22 cellular contexts compared by ENCODE assay signal in the genomic region with DNA sequence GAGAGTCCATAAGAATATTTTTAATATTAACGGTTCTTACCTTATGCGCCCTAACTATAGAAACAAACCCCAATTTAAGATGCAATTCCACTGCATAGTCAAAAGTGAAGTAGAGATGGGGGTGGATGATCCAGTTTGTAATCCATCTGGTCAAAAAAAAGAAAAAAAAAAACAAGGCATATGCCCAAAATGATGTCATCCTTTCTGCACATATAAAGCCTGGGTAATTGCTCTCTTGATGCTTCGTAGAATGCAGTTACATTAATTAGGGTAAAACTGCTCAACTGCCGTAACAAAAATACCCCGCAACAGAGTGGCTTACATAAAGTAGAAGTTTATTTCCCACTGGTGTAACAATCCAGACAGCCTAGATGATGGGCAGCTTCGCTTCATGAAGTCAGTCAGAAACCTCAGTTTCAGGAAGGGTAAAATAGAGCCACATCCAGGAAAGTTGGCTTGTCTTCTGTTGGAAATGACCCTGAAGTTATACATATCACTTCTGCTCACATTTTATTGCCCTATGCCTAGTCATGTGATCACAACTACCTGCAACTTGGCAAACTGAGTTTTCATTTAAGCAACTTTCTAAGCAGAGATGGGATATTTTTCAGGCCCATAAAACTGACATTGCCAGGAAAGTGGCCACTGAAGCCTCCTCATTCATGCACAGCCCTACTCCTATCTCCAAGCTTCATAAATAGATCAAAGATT.
"Had no signal": no experiment of that assay in that cellular context is flagged by ENCODE, and none has a peak within 500 bp of the region (broad histone marks: within the 10 kb centered on the region; RNA-seq: fewer than 3 reads in every experiment).

No MANE protein-coding gene starts in this region.

- H3K9me3 ChIP-seq: pancreas, tibial artery, upper lobe of left lung, uterus had no signal

- H3K4me1 ChIP-seq: pancreas, tibial artery, upper lobe of left lung, uterus had no signal

- H3K9me3 Mint-ChIP-seq: endodermal cell; nephron; stimulated activated effector memory CD8-positive, alpha-beta T cell treated with anti-CD3 and anti-CD28 coated beads, Interleukin-12 subunit alpha, Interleukin-12 subunit beta, amount 100 ng/mL, for 72 hours had no signal

- H3K4me3 Mint-ChIP-seq: endodermal cell; naive B cell; nephron; stimulated activated effector memory CD8-positive, alpha-beta T cell treated with anti-CD3 and anti-CD28 coated beads, Interleukin-12 subunit alpha, Interleukin-12 subunit beta, amount 100 ng/mL, for 72 hours had no signal

- H3K27ac Mint-ChIP-seq: endodermal cell; naive B cell; nephron; progenitor cell of endocrine pancreas; stimulated activated effector memory CD8-positive, alpha-beta T cell treated with anti-CD3 and anti-CD28 coated beads, Interleukin-12 subunit alpha, Interleukin-12 subunit beta, amount 100 ng/mL, for 72 hours had no signal

- FAIRE-seq: endothelial cell of umbilical vein, islet of Langerhans, pancreas had no signal

- H3K27me3 ChIP-seq: tibial artery, upper lobe of left lung, uterus had no signal

- H3K36me3 Mint-ChIP-seq: naive B cell; stimulated activated effector memory CD8-positive, alpha-beta T cell treated with anti-CD3 and anti-CD28 coated beads, Interleukin-12 subunit alpha, Interleukin-12 subunit beta, amount 100 ng/mL, for 72 hours had no signal

- ATAC-seq: pancreas; right cardiac atrium; stimulated activated effector memory CD8-positive, alpha-beta T cell treated with anti-CD3 and anti-CD28 coated beads, Interleukin-12 subunit alpha, Interleukin-12 subunit beta, amount 100 ng/mL, for 72 hours; stimulated activated naive CD8-positive, alpha-beta T cell treated with anti-CD3 and anti-CD28 coated beads, Interleukin-15, Interleukin-2, amounts not matched to agents 100 U/mL and 50 U/mL, for 24 hours had no signal

- H3K4me3 ChIP-seq: pancreas, smooth muscle cell, tibial artery, upper lobe of left lung, uterus had no signal

- H3K27ac ChIP-seq: pancreas, tibial artery, upper lobe of left lung, uterus had no signal

- DNase-seq: effector CD4-positive, alpha-beta T cell; foreskin melanocyte; head of caudate nucleus; hippocampal formation; kidney glomerular epithelial cell; naive B cell; occipital lobe; pancreas; right cardiac atrium; stimulated activated CD4-positive, alpha-beta T cell treated with anti-CD3 and anti-CD28 coated beads, Interleukin-2, amount 100 ng/mL, for 48 hours; stimulated activated CD8-positive, alpha-beta memory T cell treated with anti-CD3 and anti-CD28 coated beads, Interleukin-4, amount 100 ng/mL, for 48 hours; stimulated activated naive CD8-positive, alpha-beta T cell treated with anti-CD3 and anti-CD28 coated beads, Interleukin-15, Interleukin-2, amounts not matched to agents 100 U/mL and 50 U/mL, for 24 hours; tibial artery; upper lobe of left lung; uterus had no signal

- H3K4me2 ChIP-seq: smooth muscle cell had no signal

- H3K36me3 ChIP-seq: pancreas, tibial artery, upper lobe of left lung, uterus had no signal

- H3K4me1 Mint-ChIP-seq: naive B cell; nephron; stimulated activated effector memory CD8-positive, alpha-beta T cell treated with anti-CD3 and anti-CD28 coated beads, Interleukin-12 subunit alpha, Interleukin-12 subunit beta, amount 100 ng/mL, for 72 hours had no signal
